Comparison of ENCODE assay signal across 13 cellular contexts in the genomic region with DNA sequence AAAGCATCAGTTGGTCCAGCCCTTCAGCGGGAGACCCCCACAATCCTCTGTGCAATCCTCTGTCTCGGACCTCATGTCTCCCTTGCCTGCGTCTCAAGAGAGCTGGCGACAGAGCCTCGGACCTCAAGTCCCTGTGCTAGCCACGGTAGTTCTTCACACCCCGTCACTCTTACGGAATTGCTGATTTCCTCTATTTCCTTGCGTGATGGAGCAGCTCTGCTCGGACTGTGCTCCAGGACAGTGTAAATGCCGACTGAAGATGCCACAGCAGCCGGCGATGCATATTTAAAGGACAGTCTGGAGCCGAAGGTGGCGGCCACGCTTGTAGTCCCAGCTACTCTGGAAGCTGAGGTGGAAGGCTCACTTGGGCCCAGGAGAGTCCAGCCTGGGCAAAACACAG. TPM values are rescaled to one million over a fixed set of nuclear protein-coding genes. Genes with fewer than 3 reads are reported as not detected.
DNase-seq lines count a peak whose midpoint lies in the region; ATAC-seq and TF ChIP-seq lines count a peak whose summit lies in the region.
"Had no signal": no experiment of that assay in that cellular context is flagged by ENCODE, and none has a peak within 500 bp of the region (broad histone marks: within the 10 kb centered on the region; RNA-seq: fewer than 3 reads in every experiment).

No MANE protein-coding gene starts in this region.

- no peak overlapping the region for H3K9ac ChIP-seq in fibroblast of lung (ENCODE audit: insufficient read depth, low read length)

- peak overlapping the region; percentile 13 for H3K4me2 ChIP-seq in fibroblast of lung (ENCODE audit: extremely low read depth, insufficient read depth, low read length)

- ATAC-seq in T-cell (replicated peaks in 1 of 4) = no peak

- H3K36me3 Mint-ChIP-seq in activated naive CD4-positive, alpha-beta T cell treated with anti-CD3 and anti-CD28 coated beads, Interleukin-2, amount 50 U/mL, for 24 hours = peaks cover 8% of the 10 kb centered on the region
- H3K36me3 Mint-ChIP-seq in T-cell = no peaks in the 10 kb centered on the region

- CTCF ChIA-PET in T-cell (lab: Charles Lee) = no interaction called here

- TF ChIP-seq CTCF in fibroblast of lung (conservative IDR thresholded peaks at IDR 0.05 in 1 of 2, IDR thresholded peaks at IDR 0.05 in 1 of 2; ENCODE audit: low read depth in 1 of 2, low read length in 2 of 2) = no peak
- TF ChIP-seq CTCF in spleen (IDR thresholded peaks at IDR 0.05 in 8 of 11, conservative IDR thresholded peaks at IDR 0.05 in 3 of 11) = no peak
- no peak for TF ChIP-seq CTCF in esophagus squamous epithelium (IDR thresholded peaks at IDR 0.05)

- no peaks in the 10 kb centered on the region for H3K27me3 Mint-ChIP-seq in activated naive CD4-positive, alpha-beta T cell treated with anti-CD3 and anti-CD28 coated beads, Interleukin-2, amount 50 U/mL, for 24 hours
- H3K27me3 Mint-ChIP-seq in T-cell = no peaks in the 10 kb centered on the region

- POLR2A ChIA-PET in T-cell (lab: Charles Lee) = no interaction called here

- H3K9me3 Mint-ChIP-seq in activated naive CD4-positive, alpha-beta T cell treated with anti-CD3 and anti-CD28 coated beads, Interleukin-2, amount 50 U/mL, for 24 hours = no peaks in the 10 kb centered on the region
- no peaks in the 10 kb centered on the region for H3K9me3 Mint-ChIP-seq in T-cell

- peaks cover 2% of the 10 kb centered on the region for H3K36me3 ChIP-seq in fibroblast of lung (ENCODE audit: control insufficient read depth, insufficient read depth, low read length)
- peaks cover 0 to under 1% (median 0%) of the 10 kb centered on the region in 6 donors for H3K36me3 ChIP-seq in spleen
- H3K36me3 ChIP-seq in esophagus squamous epithelium = no peaks in the 10 kb centered on the region
- H3K36me3 ChIP-seq: tibial nerve had no signal

- DNase-seq in activated naive CD4-positive, alpha-beta T cell treated with Interleukin-2 at 50 U/mL for 16 hours = no peak
- DNase-seq in T-cell (no peak), fibroblast of lung (ENCODE audit: low read depth in 2 of 2) (no peak), spleen (peak; percentile 68), NCI-H187 (lab: John Stamatoyannopoulos, UW) (no peak), esophagus squamous epithelium (lab: John Stamatoyannopoulos, UW) (no peak), ureter (ENCODE audit: low spot score) (no peak)
- DNase-seq: DMS53, NCI-H1105, NCI-H2227 treated with DMSO at 0.1 percent for 48 hours, SJCRH30 had no signal

- H3K4me1 Mint-ChIP-seq in activated naive CD4-positive, alpha-beta T cell treated with anti-CD3 and anti-CD28 coated beads, Interleukin-2, amount 50 U/mL, for 24 hours = peaks cover 14% of the 10 kb centered on the region
- peaks cover 18 to 24% (median 21%) of the 10 kb centered on the region in 3 donors for H3K4me1 Mint-ChIP-seq in T-cell

- no peak overlapping the region for H2AFZ ChIP-seq in fibroblast of lung (ENCODE audit: low read length)

- H3K9me3 ChIP-seq in fibroblast of lung (ENCODE audit: control insufficient read depth, insufficient read depth, low read depth, low read length) = no peaks in the 10 kb centered on the region
- H3K9me3 ChIP-seq in spleen = no peaks in the 10 kb centered on the region
- H3K9me3 ChIP-seq in esophagus squamous epithelium = no peaks in the 10 kb centered on the region
- H3K9me3 ChIP-seq: SJCRH30, tibial nerve had no signal

- no peak overlapping the region for H3K27ac ChIP-seq in fibroblast of lung (ENCODE audit: insufficient read depth, low read length)
- H3K27ac ChIP-seq in spleen = no peak overlapping the region
- H3K27ac ChIP-seq in esophagus squamous epithelium = no peak overlapping the region
- H3K27ac ChIP-seq: SJCRH30 had no signal

- intact Hi-C loops in spleen (cut with DNase I; ENCODE audit: low total_unique reads) = no loop called here
- intact Hi-C loops in esophagus squamous epithelium (cut with DNase I) = no loop called here

- peak overlapping the region; percentile 95 for H3K4me3 Mint-ChIP-seq in activated naive CD4-positive, alpha-beta T cell treated with anti-CD3 and anti-CD28 coated beads, Interleukin-2, amount 50 U/mL, for 24 hours
- peak overlapping the region; percentile 47 to 84 (median 82) for H3K4me3 Mint-ChIP-seq in T-cell

- H3K4me1 ChIP-seq in fibroblast of lung (ENCODE audit: control insufficient read depth, extremely low read depth, insufficient read depth, low read length) (peaks cover 4% of the 10 kb centered on the region), spleen (peaks cover 12 to 38% (median 31%) of the 10 kb centered on the region in 6 donors), esophagus squamous epithelium (peaks cover 15 to 34% (median 23%) of the 10 kb centered on the region in 3 donors)

- no peaks in the 10 kb centered on the region for H4K20me1 ChIP-seq in fibroblast of lung (ENCODE audit: control insufficient read depth, extremely low read depth, insufficient read depth, low read length)

- TF ChIP-seq POLR2A in spleen (IDR thresholded peaks at IDR 0.05) (no peak), esophagus squamous epithelium (IDR thresholded peaks at IDR 0.05) (no peak)

- H3K27me3 ChIP-seq in fibroblast of lung (ENCODE audit: control insufficient read depth, insufficient read depth, low read length) = no peaks in the 10 kb centered on the region
- H3K27me3 ChIP-seq in spleen (replicated peaks in 1 of 7) = no peaks in the 10 kb centered on the region
- H3K27me3 ChIP-seq in esophagus squamous epithelium = no peaks in the 10 kb centered on the region
- H3K27me3 ChIP-seq: SJCRH30, tibial nerve had no signal

- no peak overlapping the region for H3K27ac Mint-ChIP-seq in activated naive CD4-positive, alpha-beta T cell treated with anti-CD3 and anti-CD28 coated beads, Interleukin-2, amount 50 U/mL, for 24 hours
- no peak overlapping the region for H3K27ac Mint-ChIP-seq in T-cell

- peaks cover 23% of the 10 kb centered on the region for H3K79me2 ChIP-seq in fibroblast of lung (ENCODE audit: control insufficient read depth, insufficient read depth, low read length)

- H3K4me3 ChIP-seq in fibroblast of lung (replicated peaks in 1 of 4; ENCODE audit: control extremely low read depth in 1 of 4, insufficient read depth in 1 of 4, low read depth in 3 of 4, low read length in 4 of 4) (peak overlapping the region in 1 of 4 experiments; percentile 90), spleen (no peak overlapping the region), esophagus squamous epithelium (no peak overlapping the region)

- WGBS in spleen, 5 donors = 81 to 92% (median 84%) methylated on average over 12 to 16 of the region's 16 CpGs
- 82 to 90% methylated on average over 8 to 15 of the region's 16 CpGs for WGBS in esophagus squamous epithelium, 2 donors

RNA-seq across cellular contexts. Expression of a gene that starts 1.9 kb away (rescaled TPM):
- total RNA-seq in T-cell = 1 to 10 TPM; 1.8 to 4.8 (median 2.5) TPM
- total RNA-seq in fibroblast of lung = 5.9 and 6.9 TPM in 2 replicates
- polyA plus RNA-seq in fibroblast of lung = 4.0 and 4.4 TPM in 2 replicates
- 4.3 and 4.4 TPM in 2 replicates for polyA plus RNA-seq in fibroblast of lung (2012)
- polyA minus RNA-seq in fibroblast of lung (ENCODE audit: low replicate concordance) = 2.1 and 10.2 TPM in 2 replicates
- 1 to 10 TPM; 1.8 to 4.3 (median 2.6) TPM for total RNA-seq in spleen
- 1 to 10 TPM; 1.0 to 1.7 (median 1.2) TPM for polyA plus RNA-seq in spleen
- total RNA-seq in esophagus squamous epithelium = 1 to 10 TPM; 2.9 to 5.5 (median 3.7) TPM
- total RNA-seq in ureter = 4.3 TPM

RNA-seq across cellular contexts. Expression of a gene that starts 2.1 kb away (rescaled TPM):
- total RNA-seq in T-cell (10 to 100 TPM; 30.6 to 48.1 (median 46.3) TPM), fibroblast of lung (16.7 and 17.7 TPM in 2 replicates), spleen (10 to 100 TPM; 21.1 to 30.5 (median 25.0) TPM), esophagus squamous epithelium (10 to 100 TPM; 22.6 to 31.3 (median 24.7) TPM), ureter (43.0 TPM)
- polyA plus RNA-seq in fibroblast of lung (13.1 and 20.6 TPM in 2 replicates), spleen (10 to 100 TPM; 10.2 to 20.3 (median 12.2) TPM)
- 22.1 and 32.0 TPM in 2 replicates for polyA plus RNA-seq in fibroblast of lung (2012)
- 15.7 and 16.7 TPM in 2 replicates for polyA minus RNA-seq in fibroblast of lung (ENCODE audit: low replicate concordance)
